ENCODE assay signal across 8 cellular contexts in the genomic region with DNA sequence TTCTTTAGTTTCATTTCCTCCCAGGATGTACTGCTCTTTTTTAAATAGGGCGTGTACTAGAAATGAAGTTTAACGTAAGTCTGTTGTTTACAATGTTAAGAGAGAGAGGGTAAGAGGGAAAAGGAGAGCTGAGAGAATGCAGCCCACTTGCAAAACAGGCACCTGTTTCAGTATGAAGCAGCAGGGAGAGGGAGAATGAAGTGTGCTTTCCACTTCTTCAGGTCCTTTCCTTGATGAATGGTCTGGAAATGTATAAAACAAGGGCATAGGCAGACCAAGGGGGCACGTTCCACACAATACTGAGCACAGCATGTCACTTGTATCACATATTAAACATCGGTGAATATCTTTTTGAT. TPM values are rescaled to one million over a fixed set of nuclear protein-coding genes. Genes with fewer than 3 reads are reported as not detected.
DNase-seq lines count a peak whose midpoint lies in the region; TF ChIP-seq lines count a peak whose summit lies in the region.

No MANE protein-coding gene starts in this region.

- peak overlapping the region; percentile 95 for H3K4me3 Mint-ChIP-seq in activated naive CD4-positive, alpha-beta T cell treated with anti-CD3 and anti-CD28 coated beads, Interleukin-2, amount 10 ng/mL, durations not matched to agents 7 days and 5 days

- H3K27ac Mint-ChIP-seq in activated naive CD4-positive, alpha-beta T cell treated with anti-CD3 and anti-CD28 coated beads, Interleukin-2, amount 10 ng/mL, durations not matched to agents 7 days and 5 days = peak overlapping the region; percentile 98

- TF ChIP-seq CTCF in BE2C (IDR thresholded peaks at IDR 0.05; ENCODE audit: low read depth, low read length) = no peak
- TF ChIP-seq CTCF in HL-60 (IDR thresholded peaks at IDR 0.05; ENCODE audit: insufficient read depth, low read length) = no peak

- no peaks in the 10 kb centered on the region for H3K36me3 ChIP-seq in BE2C

- peaks cover 53% of the 10 kb centered on the region for H3K36me3 Mint-ChIP-seq in activated naive CD4-positive, alpha-beta T cell treated with anti-CD3 and anti-CD28 coated beads, Interleukin-2, amount 10 ng/mL, durations not matched to agents 7 days and 5 days

- peak; percentile 11 for TF ChIP-seq POLR2A in GM19193 (IDR thresholded peaks at IDR 0.05; ENCODE audit: extremely low read depth, insufficient read depth, insufficient read length)

- peaks cover 10% of the 10 kb centered on the region for H3K27me3 Mint-ChIP-seq in activated naive CD4-positive, alpha-beta T cell treated with anti-CD3 and anti-CD28 coated beads, Interleukin-2, amount 10 ng/mL, durations not matched to agents 7 days and 5 days

- H3K4me1 Mint-ChIP-seq in activated naive CD4-positive, alpha-beta T cell treated with anti-CD3 and anti-CD28 coated beads, Interleukin-2, amount 10 ng/mL, durations not matched to agents 7 days and 5 days = peaks cover 38% of the 10 kb centered on the region

- peak overlapping the region; percentile 57 for H3K4me3 ChIP-seq in BE2C (ENCODE audit: low read depth, low read length)
- H3K4me3 ChIP-seq in HL-60 (replicated peaks; ENCODE audit: insufficient read depth, low read length) = peak overlapping the region; percentile 44

- DNase-seq in BE2C = no peak
- peak in 1 of 2 experiments; percentile 26 for DNase-seq in HL-60 (ENCODE audit: low read depth in 1 of 2, low spot score in 1 of 2)
- peak; percentile 61 for DNase-seq in activated naive CD4-positive, alpha-beta T cell treated with anti-CD3 and anti-CD28 coated beads, Interleukin-2, amount 10 ng/mL, durations not matched to agents 7 days and 5 days
- DNase-seq in stimulated activated CD4-positive, alpha-beta T cell treated with anti-CD3 and anti-CD28 coated beads, Interleukin-4, amount 100 ng/mL, for 1 hour = peak; percentile 7
- no peak for DNase-seq in NCI-H1048 (lab: John Stamatoyannopoulos, UW)
- DNase-seq in NCI-H526 treated with DMSO at 0.1 percent for 48 hours (lab: John Stamatoyannopoulos, UW) = no peak
- DNase-seq in NCI-H446 treated with DMSO at 0.1 percent for 48 hours (lab: John Stamatoyannopoulos, UW) = no peak

- H3K27me3 ChIP-seq in BE2C (peaks cover 49% of the 10 kb centered on the region), HL-60 (ENCODE audit: insufficient read depth, poor library complexity, severe bottlenecking) (peaks cover 64% of the 10 kb centered on the region)

- CTCF ChIA-PET in activated naive CD4-positive, alpha-beta T cell treated with anti-CD3 and anti-CD28 coated beads, Interleukin-2, amount 10 ng/mL, durations not matched to agents 7 days and 5 days (lab: Charles Lee) = interaction anchor here (0.9 to 3.2 kb wide), 9 partner anchors 11 to 114 kb away, joined by 3 to 24 read pairs (median 5); no protein-coding TSS in a partner anchor

- no peaks in the 10 kb centered on the region for H3K9me3 ChIP-seq in BE2C

- no peaks in the 10 kb centered on the region for H3K4me1 ChIP-seq in BE2C

- H3K27ac ChIP-seq in HL-60 (replicated peaks) = no peak overlapping the region

- no peaks in the 10 kb centered on the region for H3K9me3 Mint-ChIP-seq in activated naive CD4-positive, alpha-beta T cell treated with anti-CD3 and anti-CD28 coated beads, Interleukin-2, amount 10 ng/mL, durations not matched to agents 7 days and 5 days

RNA-seq across cellular contexts. Expression of a gene that starts 2.0 kb away (rescaled TPM):
- polyA plus RNA-seq in BE2C (2012; ENCODE audit: insufficient read depth, insufficient read length, low read depth) = 25.2 TPM

Comparison
In these comparisons a context has a peak if more than half of its experiments do, and no peak if none do; other contexts are left out.
1. DNase-seq: peak in activated naive CD4-positive, alpha-beta T cell treated with anti-CD3 and anti-CD28 coated beads, Interleukin-2, amount 10 ng/mL, durations not matched to agents 7 days and 5 days (single experiment) and stimulated activated CD4-positive, alpha-beta T cell treated with anti-CD3 and anti-CD28 coated beads, Interleukin-4, amount 100 ng/mL, for 1 hour (single experiment); none in BE2C (single experiment), NCI-H1048 (single experiment), NCI-H526 treated with DMSO at 0.1 percent for 48 hours (single experiment) and NCI-H446 treated with DMSO at 0.1 percent for 48 hours (single experiment).